Comparison of ENCODE assay signal across 8 cellular contexts in genomic region chr20:3820048-3820900, GRCh38. TPM values are rescaled to one million over a fixed set of nuclear protein-coding genes. Genes with fewer than 3 reads are reported as not detected.
DNase-seq lines count a peak whose midpoint lies in the region; ATAC-seq, FAIRE-seq and TF ChIP-seq lines count a peak whose summit lies in the region.

A gene with protein sequence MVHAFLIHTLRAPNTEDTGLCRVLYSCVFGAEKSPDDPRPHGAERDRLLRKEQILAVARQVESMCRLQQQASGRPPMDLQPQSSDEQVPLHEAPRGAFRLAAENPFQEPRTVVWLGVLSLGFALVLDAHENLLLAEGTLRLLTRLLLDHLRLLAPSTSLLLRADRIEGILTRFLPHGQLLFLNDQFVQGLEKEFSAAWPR (plus strand): TSS chr20:3820547. CDS start chr20:3822118, 1,571 bp downstream.

- H3K9me3 ChIP-seq in kidney (ENCODE audit: control insufficient read depth in 1 of 2, low read length in 2 of 2), result no peaks in the 10 kb centered on the region

- peak within 1 kb of the TSS; percentile 99 to 100 for H3K27ac ChIP-seq in kidney (ENCODE audit: low read depth in 2 of 2, low read length in 2 of 2)

- DNase-seq in Ammon's horn (ENCODE audit: low spot score) (peak; percentile 98), NCI-H446 treated with DMSO at 0.1 percent for 48 hours (lab: John Stamatoyannopoulos, UW) (peak; percentile 94), cerebellar cortex (ENCODE audit: low spot score) (peak; percentile 97), kidney (peak; percentile 98)
- peak; percentile 80 to 86 for DNase-seq in stimulated activated CD4-positive, alpha-beta T cell treated with anti-CD3 and anti-CD28 coated beads, Interleukin-15, amount 100 ng/mL, for 48 hours (ENCODE audit: low read depth in 2 of 2)

- TF ChIP-seq CTCF in kidney (IDR thresholded peaks at IDR 0.05; ENCODE audit: borderline replicate concordance, extremely low read depth, insufficient read depth), result peak; percentile 89

- peak within 1 kb of the TSS; percentile 63 to 86 for H3K9ac ChIP-seq in kidney (ENCODE audit: low read length in 2 of 2)

- H3K36me3 ChIP-seq in kidney (ENCODE audit: control insufficient read depth in 1 of 2, insufficient read depth in 2 of 2, low read length in 2 of 2), result peaks cover 15 to 20% of the 10 kb centered on the region in 2 donors

- H3K4me3 ChIP-seq in kidney (ENCODE audit: low read length in 2 of 2), result peak within 1 kb of the TSS; percentile 81 to 84

- peak; percentile 67 for ATAC-seq in GM19043 (IDR thresholded peaks at IDR 0.05; ENCODE audit: low read depth, unreplicated experiment)
- ATAC-seq in HG03378 (IDR thresholded peaks at IDR 0.05; ENCODE audit: unreplicated experiment), result peak; percentile 70
- peak; percentile 84 to 85 for ATAC-seq in activated CD4-positive, CD25-positive, alpha-beta regulatory T cell treated with anti-CD3 and anti-CD28 coated beads, Interleukin-2, amount 50 U/mL, for 24 hours

- intact Hi-C loops in kidney (cut with DNase I), result no loop called here

- peaks cover 8 to 14% of the 10 kb centered on the region in 2 donors for H3K4me1 ChIP-seq in kidney (ENCODE audit: control insufficient read depth in 1 of 2, insufficient read depth in 1 of 2, low read depth in 1 of 2, low read length in 2 of 2)

- no peak for FAIRE-seq in kidney (lab: Jason Lieb, UNC)

RNA-seq across cellular contexts. Expression of the gene that starts here (rescaled TPM):
- 19.5 TPM for total RNA-seq in kidney
- polyA plus RNA-seq in kidney (ENCODE audit: insufficient read depth, low read depth, low replicate concordance), result 16.0 TPM

Comparison
In these comparisons a context has a peak if more than half of its experiments do, and no peak if none do; other contexts are left out.
1. Peak in every context shown above with its lines: DNase-seq, ATAC-seq, H3K4me3 ChIP-seq and H3K27ac ChIP-seq.